9 cellular contexts compared by ENCODE assay signal in the genomic region with DNA sequence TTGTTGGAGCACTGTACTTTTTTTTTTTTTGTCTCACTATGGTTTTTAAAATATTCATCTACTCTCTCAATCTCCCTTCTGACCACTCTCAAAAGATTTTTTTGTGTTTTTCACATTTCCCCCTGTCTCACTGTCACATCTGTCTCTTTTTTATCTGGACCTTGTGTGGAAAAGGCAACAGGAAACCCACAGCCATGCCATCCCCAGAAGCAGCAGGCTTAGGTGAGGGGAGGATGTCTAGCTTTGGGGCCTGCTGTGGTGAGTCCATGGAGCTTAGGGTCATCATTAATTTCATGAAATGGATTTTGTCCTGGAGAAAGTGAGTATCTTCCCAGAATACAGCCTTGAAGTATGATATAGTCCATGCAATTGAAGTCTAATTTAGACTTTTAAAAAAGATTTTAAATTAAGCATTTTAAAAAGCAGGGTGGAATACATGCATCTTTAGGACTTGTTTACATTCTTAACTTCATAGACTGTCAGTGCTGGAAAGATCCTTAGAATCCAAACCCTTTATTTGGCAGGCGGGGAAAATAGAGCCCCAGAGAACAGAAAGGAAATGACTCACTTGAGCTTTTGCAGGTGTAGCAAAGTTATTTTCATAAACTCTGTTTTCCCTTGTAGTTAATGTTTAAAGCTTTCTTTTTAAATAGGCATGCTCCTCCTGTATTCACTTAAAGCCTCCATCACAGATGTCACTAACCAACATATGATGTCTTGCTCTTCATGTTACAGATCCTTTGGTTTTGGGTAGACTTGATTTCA. TPM values are rescaled to one million over a fixed set of nuclear protein-coding genes. Genes with fewer than 3 reads are reported as not detected.
DNase-seq lines count a peak whose midpoint lies in the region; ATAC-seq and TF ChIP-seq lines count a peak whose summit lies in the region.
"Had no signal": no experiment of that assay in that cellular context is flagged by ENCODE, and none has a peak within 500 bp of the region (broad histone marks: within the 10 kb centered on the region; RNA-seq: fewer than 3 reads in every experiment).

No MANE protein-coding gene starts in this region.

- H3K27ac Mint-ChIP-seq in stimulated activated naive CD8-positive, alpha-beta T cell treated with anti-CD3 and anti-CD28 coated beads, Interleukin-15, amount 100 ng/mL, for 72 hours = peak overlapping the region; percentile 56 to 85
- H3K27ac Mint-ChIP-seq in activated CD8-positive, alpha-beta T cell treated with anti-CD3 and anti-CD28 coated beads, Interleukin-2, amount 10 ng/mL, durations not matched to agents 7 days and 5 days = peak overlapping the region; percentile 58
- H3K27ac Mint-ChIP-seq in neural progenitor cell = no peak overlapping the region

- H3K4me3 ChIP-seq in neural progenitor cell = no peak overlapping the region

- H3K27me3 Mint-ChIP-seq in stimulated activated naive CD8-positive, alpha-beta T cell treated with anti-CD3 and anti-CD28 coated beads, Interleukin-15, amount 100 ng/mL, for 72 hours = no peaks in the 10 kb centered on the region
- H3K27me3 Mint-ChIP-seq in activated CD8-positive, alpha-beta T cell treated with anti-CD3 and anti-CD28 coated beads, Interleukin-2, amount 10 ng/mL, durations not matched to agents 7 days and 5 days (ENCODE audit: low read depth) = no peaks in the 10 kb centered on the region
- H3K27me3 Mint-ChIP-seq in neural progenitor cell (ENCODE audit: insufficient read depth, low read depth) = no peaks in the 10 kb centered on the region

- H3K4me3 Mint-ChIP-seq in stimulated activated naive CD8-positive, alpha-beta T cell treated with anti-CD3 and anti-CD28 coated beads, Interleukin-15, amount 100 ng/mL, for 72 hours = no peak overlapping the region
- H3K4me3 Mint-ChIP-seq in activated CD8-positive, alpha-beta T cell treated with anti-CD3 and anti-CD28 coated beads, Interleukin-2, amount 10 ng/mL, durations not matched to agents 7 days and 5 days = no peak overlapping the region
- no peak overlapping the region for H3K4me3 Mint-ChIP-seq in neural progenitor cell

- no peak overlapping the region for H2AFZ ChIP-seq in neural progenitor cell (replicated peaks)

- no peaks in the 10 kb centered on the region for H3K79me2 ChIP-seq in neural progenitor cell (ENCODE audit: low read depth)

- no peak overlapping the region for H3K9ac ChIP-seq in neural progenitor cell

- H3K9me3 Mint-ChIP-seq in stimulated activated naive CD8-positive, alpha-beta T cell treated with anti-CD3 and anti-CD28 coated beads, Interleukin-15, amount 100 ng/mL, for 72 hours = no peaks in the 10 kb centered on the region
- H3K9me3 Mint-ChIP-seq in activated CD8-positive, alpha-beta T cell treated with anti-CD3 and anti-CD28 coated beads, Interleukin-2, amount 10 ng/mL, durations not matched to agents 7 days and 5 days (ENCODE audit: insufficient read depth) = no peaks in the 10 kb centered on the region
- H3K9me3 Mint-ChIP-seq in neural progenitor cell = no peaks in the 10 kb centered on the region

- POLR2A ChIA-PET in activated CD8-positive, alpha-beta T cell treated with anti-CD3 and anti-CD28 coated beads, Interleukin-2, amount 10 ng/mL, durations not matched to agents 7 days and 5 days (lab: Charles Lee) = no interaction called here

- H3K9me3 ChIP-seq in neural progenitor cell (ENCODE audit: low read depth) = no peaks in the 10 kb centered on the region

- no peak for DNase-seq in stimulated activated naive CD8-positive, alpha-beta T cell treated with anti-CD3 and anti-CD28 coated beads, Interleukin-15, amount 100 ng/mL, for 72 hours
- no peak for DNase-seq in stimulated activated naive CD8-positive, alpha-beta T cell treated with anti-CD3 and anti-CD28 coated beads, Interleukin-15, Interleukin-2, amounts not matched to agents 100 U/mL and 50 U/mL, for 24 hours
- no peak for DNase-seq in activated CD8-positive, alpha-beta T cell treated with anti-CD3 and anti-CD28 coated beads, Interleukin-2, amount 10 ng/mL, durations not matched to agents 7 days and 5 days
- DNase-seq in left colon (no peak), NCI-H2227 treated with DMSO at 0.1 percent for 48 hours (lab: John Stamatoyannopoulos, UW) (no peak), neural progenitor cell (ENCODE audit: low spot score) (no peak)
- DNase-seq: NCI-H446 treated with DMSO at 0.1 percent for 48 hours had no signal

- H3K4me1 Mint-ChIP-seq in stimulated activated naive CD8-positive, alpha-beta T cell treated with anti-CD3 and anti-CD28 coated beads, Interleukin-15, amount 100 ng/mL, for 72 hours = peaks cover 20% of the 10 kb centered on the region
- H3K4me1 Mint-ChIP-seq in activated CD8-positive, alpha-beta T cell treated with anti-CD3 and anti-CD28 coated beads, Interleukin-2, amount 10 ng/mL, durations not matched to agents 7 days and 5 days (ENCODE audit: low read depth) = peaks cover 30% of the 10 kb centered on the region
- H3K4me1 Mint-ChIP-seq in neural progenitor cell = peaks cover 6% of the 10 kb centered on the region

- H3K4me2 ChIP-seq in neural progenitor cell = no peak overlapping the region

- peaks cover 3% of the 10 kb centered on the region for H4K20me1 ChIP-seq in neural progenitor cell (ENCODE audit: low read depth)

- CTCF ChIA-PET in activated CD8-positive, alpha-beta T cell treated with anti-CD3 and anti-CD28 coated beads, Interleukin-2, amount 10 ng/mL, durations not matched to agents 7 days and 5 days (lab: Charles Lee) = interaction anchor here (0.7 to 2.2 kb wide), 9 partner anchors 11 to 326 kb away, joined by 3 to 8 read pairs (median 4); no protein-coding TSS in a partner anchor

- TF ChIP-seq CTCF in neural progenitor cell (IDR thresholded peaks at IDR 0.05) = no peak

- H3K27ac ChIP-seq in neural progenitor cell = no peak overlapping the region

- H3K27me3 ChIP-seq in neural progenitor cell = no peaks in the 10 kb centered on the region

- H3K4me1 ChIP-seq in neural progenitor cell = no peaks in the 10 kb centered on the region

- intact Hi-C loops in left colon (cut with DNase I, micrococcal nuclease) = no loop called here

- H3K36me3 Mint-ChIP-seq in activated CD8-positive, alpha-beta T cell treated with anti-CD3 and anti-CD28 coated beads, Interleukin-2, amount 10 ng/mL, durations not matched to agents 7 days and 5 days (ENCODE audit: low read depth) = no peaks in the 10 kb centered on the region
- peaks cover 7% of the 10 kb centered on the region for H3K36me3 Mint-ChIP-seq in neural progenitor cell

- H3F3A ChIP-seq in neural progenitor cell (ENCODE audit: low read depth) = no peaks in the 10 kb centered on the region

- no peaks in the 10 kb centered on the region for H3K36me3 ChIP-seq in neural progenitor cell

- no peak for ATAC-seq in stimulated activated naive CD8-positive, alpha-beta T cell treated with anti-CD3 and anti-CD28 coated beads, Interleukin-15, amount 100 ng/mL, for 72 hours
- no peak for ATAC-seq in stimulated activated naive CD8-positive, alpha-beta T cell treated with anti-CD3 and anti-CD28 coated beads, Interleukin-15, Interleukin-2, amounts not matched to agents 100 U/mL and 50 U/mL, for 24 hours
- ATAC-seq in activated CD8-positive, alpha-beta T cell treated with anti-CD3 and anti-CD28 coated beads, Interleukin-2, amount 10 ng/mL, durations not matched to agents 7 days and 5 days = peak; percentile 24
- ATAC-seq in left colon = peak; percentile 26
- ATAC-seq in HG02938 (IDR thresholded peaks at IDR 0.05; ENCODE audit: unreplicated experiment) = no peak
- ATAC-seq in GM19397 (IDR thresholded peaks at IDR 0.05; ENCODE audit: unreplicated experiment) = no peak

RNA-seq across cellular contexts. Expression of a gene that starts 25.1 kb away (rescaled TPM):
- 1 to 10 TPM; 1.3 to 1.5 TPM for total RNA-seq in activated CD8-positive, alpha-beta T cell treated with anti-CD3 and anti-CD28 coated beads, Interleukin-2, amount 10 ng/mL, durations not matched to agents 7 days and 5 days
- total RNA-seq in left colon (1 to 10 TPM; 3.2 to 3.8 TPM), neural progenitor cell (ENCODE audit: low replicate concordance) (5.2 and 5.9 TPM in 2 replicates)

RNA-seq across cellular contexts. Expression of a gene that starts 44.4 kb away (rescaled TPM):
- not detected for total RNA-seq in activated CD8-positive, alpha-beta T cell treated with anti-CD3 and anti-CD28 coated beads, Interleukin-2, amount 10 ng/mL, durations not matched to agents 7 days and 5 days
- total RNA-seq in left colon = 1 to 10 TPM; 3.5 to 6.4 TPM
- 5.0 and 7.8 TPM in 2 replicates for total RNA-seq in neural progenitor cell (ENCODE audit: low replicate concordance)

Comparison
In these comparisons a context has a peak if more than half of its experiments do, and no peak if none do; other contexts are left out.
1. ATAC-seq: peak in activated CD8-positive, alpha-beta T cell treated with anti-CD3 and anti-CD28 coated beads, Interleukin-2, amount 10 ng/mL, durations not matched to agents 7 days and 5 days (single experiment) and left colon (single experiment); none in stimulated activated naive CD8-positive, alpha-beta T cell treated with anti-CD3 and anti-CD28 coated beads, Interleukin-15, amount 100 ng/mL, for 72 hours (single experiment), stimulated activated naive CD8-positive, alpha-beta T cell treated with anti-CD3 and anti-CD28 coated beads, Interleukin-15, Interleukin-2, amounts not matched to agents 100 U/mL and 50 U/mL, for 24 hours (single experiment), HG02938 (single experiment) and GM19397 (single experiment).